In the genomic region with DNA sequence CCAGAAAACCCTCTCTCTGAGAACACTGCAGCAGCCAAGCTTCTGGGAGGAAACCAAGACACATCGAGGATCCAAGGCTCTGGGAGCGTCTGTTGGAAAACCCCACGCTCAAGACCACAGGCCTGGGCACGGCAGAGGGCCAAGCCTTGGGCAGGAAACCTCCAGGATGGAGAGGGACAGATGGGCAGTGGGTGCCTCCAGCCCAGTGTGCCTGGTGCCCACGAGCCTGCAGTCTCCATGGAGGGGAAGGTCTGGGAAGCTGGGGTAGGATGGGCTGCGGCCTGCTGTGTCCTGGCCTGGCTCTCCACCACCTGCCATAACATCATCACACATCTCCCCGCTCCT, we compare ENCODE assay signal across 1 cellular context.
TF ChIP-seq lines count a peak whose summit lies in the region.

No MANE protein-coding gene starts in this region.

TF ChIP-seq in H1, 55 proteins besides CTCF, POLR2A, EP300 and RAD21 (continued from another document):
- TF ChIP-seq KDM4A (IDR thresholded peaks at IDR 0.05; ENCODE audit: low read depth, low read length, severe bottlenecking) (no peak), RNF2 (IDR thresholded peaks at IDR 0.05; ENCODE audit: borderline replicate concordance, low read depth, low read length, missing control alignments, poor library complexity, severe bottlenecking) (no peak), TEAD4 (IDR thresholded peaks at IDR 0.05; ENCODE audit: low read depth, low read length) (no peak), RFX5 (IDR thresholded peaks at IDR 0.05; ENCODE audit: borderline replicate concordance, low read depth, low read length) (no peak), CHD2 (IDR thresholded peaks at IDR 0.05; ENCODE audit: low read length) (no peak), SIRT6 (IDR thresholded peaks at IDR 0.05; ENCODE audit: low read length) (no peak), BCL11A (IDR thresholded peaks at IDR 0.05; ENCODE audit: low read depth in 2 of 2, low read length in 2 of 2) (no peak), RXRA (IDR thresholded peaks at IDR 0.05; ENCODE audit: insufficient read depth, low read depth, low read length) (no peak), SP2 (IDR thresholded peaks at IDR 0.05; ENCODE audit: low read length) (no peak), TCF12 (IDR thresholded peaks at IDR 0.05; ENCODE audit: low read depth, low read length) (no peak), RBBP5 (IDR thresholded peaks at IDR 0.05; ENCODE audit: borderline replicate concordance, low read depth, low read length) (no peak), SIX5 (IDR thresholded peaks at IDR 0.05; ENCODE audit: low read depth, low read length) (no peak)
- TF ChIP-seq, protein P1, sequence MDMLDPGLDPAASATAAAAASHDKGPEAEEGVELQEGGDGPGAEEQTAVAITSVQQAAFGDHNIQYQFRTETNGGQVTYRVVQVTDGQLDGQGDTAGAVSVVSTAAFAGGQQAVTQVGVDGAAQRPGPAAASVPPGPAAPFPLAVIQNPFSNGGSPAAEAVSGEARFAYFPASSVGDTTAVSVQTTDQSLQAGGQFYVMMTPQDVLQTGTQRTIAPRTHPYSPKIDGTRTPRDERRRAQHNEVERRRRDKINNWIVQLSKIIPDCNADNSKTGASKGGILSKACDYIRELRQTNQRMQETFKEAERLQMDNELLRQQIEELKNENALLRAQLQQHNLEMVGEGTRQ (IDR thresholded peaks at IDR 0.05; ENCODE audit: low read length), result no peak
